ENCODE assay signal across 8 cellular contexts in the genomic region with DNA sequence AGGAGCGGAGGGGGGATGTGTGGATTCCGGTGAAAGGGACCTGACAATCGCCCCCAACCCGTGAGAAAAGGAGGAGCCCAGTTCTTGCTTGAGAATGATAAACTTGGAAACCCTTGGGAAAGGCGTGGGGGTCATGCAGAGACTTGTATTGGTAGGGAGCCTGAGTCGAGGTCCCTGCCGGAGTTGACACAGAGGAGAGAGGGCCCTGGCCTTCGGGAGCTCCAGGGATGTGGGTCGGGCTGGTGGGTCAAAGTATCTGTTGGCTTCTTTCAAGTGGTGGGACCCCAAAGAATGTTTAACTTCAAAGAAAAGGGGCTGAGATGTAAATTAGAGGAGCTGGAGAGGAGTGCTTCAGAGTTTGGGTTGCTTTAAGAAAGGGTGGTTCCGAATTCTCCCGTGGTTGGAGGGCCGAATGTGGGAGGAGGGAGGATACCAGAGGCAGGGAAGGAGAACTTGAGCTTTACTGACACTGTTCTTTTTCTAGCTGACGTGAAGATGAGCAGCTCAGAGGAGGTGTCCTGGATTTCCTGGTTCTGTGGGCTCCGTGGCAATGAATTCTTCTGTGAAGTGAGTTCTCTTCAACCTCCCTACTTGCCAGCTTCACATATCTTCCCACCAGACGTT. TPM values are rescaled to one million over a fixed set of nuclear protein-coding genes. Genes with fewer than 3 reads are reported as not detected.
DNase-seq lines count a peak whose midpoint lies in the region; ATAC-seq and TF ChIP-seq lines count a peak whose summit lies in the region.

No MANE protein-coding gene starts in this region.

- no peaks in the 10 kb centered on the region for H3K9me3 ChIP-seq in esophagus squamous epithelium

- H3K27ac ChIP-seq in RWPE1 (peak overlapping the region; percentile 98), esophagus squamous epithelium (peak overlapping the region; percentile 93 to 99 (median 99)), rectal smooth muscle tissue (ENCODE audit: low read depth, low read length) (peak overlapping the region; percentile 84)

- intact Hi-C loops in esophagus squamous epithelium (cut with DNase I): no loop called here

- no peaks in the 10 kb centered on the region for H3K27me3 ChIP-seq in esophagus squamous epithelium
- no peaks in the 10 kb centered on the region for H3K27me3 ChIP-seq in rectal smooth muscle tissue (ENCODE audit: control insufficient read depth, insufficient read depth, low read length)

- peak overlapping the region; percentile 84 to 92 (median 89) for H3K4me3 ChIP-seq in esophagus squamous epithelium
- peak overlapping the region; percentile 73 for H3K4me3 ChIP-seq in rectal smooth muscle tissue (ENCODE audit: low read length)

- no peak for ATAC-seq in GM18858 (IDR thresholded peaks at IDR 0.05; ENCODE audit: unreplicated experiment)

- peaks cover 19 to 61% (median 32%) of the 10 kb centered on the region in 3 donors for H3K4me1 ChIP-seq in esophagus squamous epithelium
- peaks cover 18% of the 10 kb centered on the region for H3K4me1 ChIP-seq in rectal smooth muscle tissue (ENCODE audit: control insufficient read depth, insufficient read depth, low read length)

- POLR2A ChIA-PET in RWPE1 (lab: Yijun Ruan, JAX; ENCODE audit: low non-redundant PET): no interaction called here

- CTCF ChIA-PET in RWPE1 (lab: Yijun Ruan, JAX): no interaction called here

- DNase-seq in ELR (ENCODE audit: low read depth) (peak; percentile 33), RWPE1 (ENCODE audit: low spot score) (no peak), esophagus squamous epithelium (lab: John Stamatoyannopoulos, UW) (no peak), NCI-H69 (lab: John Stamatoyannopoulos, UW) (no peak), DMS53 (lab: John Stamatoyannopoulos, UW) (no peak), OCI-M2 (lab: John Stamatoyannopoulos, UW; ENCODE audit: unreplicated experiment) (no peak)

- 1 to 5% methylated on average over 14 to 15 of the region's 15 CpGs for WGBS in esophagus squamous epithelium, 2 donors

- no peak for TF ChIP-seq CTCF in RWPE1 (conservative IDR thresholded peaks at IDR 0.05; ENCODE audit: low read depth)
- no peak for TF ChIP-seq CTCF in esophagus squamous epithelium (IDR thresholded peaks at IDR 0.05)

- H3K9ac ChIP-seq in rectal smooth muscle tissue (ENCODE audit: low read length): peak overlapping the region; percentile 79

- no peak for TF ChIP-seq POLR2A in esophagus squamous epithelium (IDR thresholded peaks at IDR 0.05)

- H3K36me3 ChIP-seq in esophagus squamous epithelium: peaks cover 35 to 70% (median 44%) of the 10 kb centered on the region in 3 donors
- H3K36me3 ChIP-seq in rectal smooth muscle tissue (ENCODE audit: control insufficient read depth, insufficient read depth, low read length): peaks cover 40% of the 10 kb centered on the region

RNA-seq across cellular contexts. Expression of gene CSNK2B, which starts 0.6 kb away (rescaled TPM):
- 100 to 1,000 TPM; 155 to 204 (median 186) TPM for total RNA-seq in esophagus squamous epithelium

RNA-seq across cellular contexts. Expression of gene GPANK1, which starts 1.7 kb away (rescaled TPM):
- 10 to 100 TPM in 2 of 4 donors, 1 to 10 TPM in 2; 6.9 to 16.0 (median 10.9) TPM for total RNA-seq in esophagus squamous epithelium

RNA-seq across cellular contexts. Expression of gene LY6G5B, which starts 3.3 kb away (rescaled TPM):
- 1 to 10 TPM in 3 of 4 donors, under 1 TPM in 1; 0.70 to 9.5 (median 4.5) TPM for total RNA-seq in esophagus squamous epithelium

RNA-seq across cellular contexts. Expression of gene C6orf47, which starts 5.9 kb away (rescaled TPM):
- 10 to 100 TPM; 28.8 to 34.4 (median 31.7) TPM for total RNA-seq in esophagus squamous epithelium

RNA-seq across cellular contexts. Expression of gene APOM, which starts 10.8 kb away (rescaled TPM):
- 1 to 10 TPM in 2 of 4 donors, under 1 TPM in 2; 0.67 to 2.1 (median 1.1) TPM for total RNA-seq in esophagus squamous epithelium
